ENCODE assay signal across 32 cellular contexts in genomic region chr2:135048122-135048521, GRCh38. TPM values are rescaled to one million over a fixed set of nuclear protein-coding genes. Genes with fewer than 3 reads are reported as not detected.
"Had no signal": no experiment of that assay in that cellular context is flagged by ENCODE, and none has a peak within 500 bp of the region (broad histone marks: within the 10 kb centered on the region; RNA-seq: fewer than 3 reads in every experiment).

No MANE protein-coding gene starts in this region.

- H3K27me3 Mint-ChIP-seq: memory B cell; stimulated activated naive CD8-positive, alpha-beta T cell treated with anti-CD3 and anti-CD28 coated beads, Interleukin-15, amount 100 ng/mL, for 72 hours; type B pancreatic cell had no signal

- FAIRE-seq: pancreas, small intestine had no signal

- H3K9me3 Mint-ChIP-seq: memory B cell; natural killer cell treated with Interleukin-12 subunit alpha and Interleukin-12 subunit beta and Interleukin-15 and Interleukin-18, amount 100 ng/mL, for 72 hours; neural crest cell; stimulated activated memory B cell treated with anti-CD40 and anti-IgM and Interleukin-4, amounts not matched to agents 10 μg/mL and 1 μg/mL and 100 μg/mL, for 72 hours; stimulated activated naive CD8-positive, alpha-beta T cell treated with anti-CD3 and anti-CD28 coated beads, Interleukin-15, amount 100 ng/mL, for 72 hours; type B pancreatic cell had no signal

- H3K4me3 ChIP-seq: left ventricle myocardium inferior, lung, mucosa of descending colon, pancreas, prostate gland, sigmoid colon, spleen, tibial nerve, uterus had no signal

- DNase-seq: islet precursor cell; left ventricle myocardium inferior; mucosa of descending colon; naive thymus-derived CD4-positive, alpha-beta T cell; pancreas; posterior cingulate gyrus; right cardiac atrium; sigmoid colon; small intestine; spleen; stimulated activated CD4-positive, alpha-beta T cell treated with anti-CD3 and anti-CD28 coated beads, Interleukin-1b, Interleukin-23, amount 100 ng/mL, for 48 hours; stimulated activated CD4-positive, alpha-beta T cell treated with anti-CD3 and anti-CD28 coated beads, Interleukin-2, amount 100 ng/mL, for 48 hours; stimulated activated CD4-positive, alpha-beta T cell treated with anti-CD3 and anti-CD28 coated beads, Interleukin-4, amount 100 ng/mL, for 4 hours; stimulated activated CD8-positive, alpha-beta memory T cell treated with anti-CD3 and anti-CD28 coated beads, Interleukin-4, amount 100 ng/mL, for 48 hours; stimulated activated naive CD4-positive, alpha-beta T cell treated with Interleukin-2 at 50 U/mL for 16 hours; stimulated activated naive CD8-positive, alpha-beta T cell treated with anti-CD3 and anti-CD28 coated beads, Interleukin-15, amount 100 ng/mL, for 72 hours; substantia nigra; uterus had no signal

- H3K27ac Mint-ChIP-seq: memory B cell; naive thymus-derived CD4-positive, alpha-beta T cell; natural killer cell treated with Interleukin-12 subunit alpha and Interleukin-12 subunit beta and Interleukin-15 and Interleukin-18, amount 100 ng/mL, for 72 hours; stimulated activated memory B cell treated with anti-CD40 and anti-IgM and Interleukin-4, amounts not matched to agents 10 μg/mL and 1 μg/mL and 100 μg/mL, for 72 hours had no signal

- ATAC-seq: naive thymus-derived CD4-positive, alpha-beta T cell; natural killer cell treated with Interleukin-12 subunit alpha and Interleukin-12 subunit beta and Interleukin-15 and Interleukin-18, amount 100 ng/mL, for 72 hours; pancreas; right cardiac atrium; stimulated activated memory B cell treated with anti-CD40 and anti-IgM and Interleukin-4, amounts not matched to agents 10 μg/mL and 1 μg/mL and 100 μg/mL, for 72 hours; stimulated activated naive CD8-positive, alpha-beta T cell treated with anti-CD3 and anti-CD28 coated beads, Interleukin-15, amount 100 ng/mL, for 72 hours had no signal

- H3K27me3 ChIP-seq: pancreas, sigmoid colon, tibial nerve, uterus had no signal

- H3K27ac ChIP-seq: left ventricle myocardium inferior, pancreas, prostate gland, sigmoid colon, spleen, tibial nerve, uterus had no signal

- H3K9me3 ChIP-seq: left ventricle myocardium inferior, mucosa of descending colon, pancreas, prostate gland, sigmoid colon, spleen, tibial nerve, uterus had no signal

- H3K4me1 ChIP-seq: prostate gland, uterus had no signal

- H3K4me3 Mint-ChIP-seq: memory B cell; naive thymus-derived CD4-positive, alpha-beta T cell; natural killer cell treated with Interleukin-12 subunit alpha and Interleukin-12 subunit beta and Interleukin-15 and Interleukin-18, amount 100 ng/mL, for 72 hours; neural crest cell; stimulated activated memory B cell treated with anti-CD40 and anti-IgM and Interleukin-4, amounts not matched to agents 10 μg/mL and 1 μg/mL and 100 μg/mL, for 72 hours; stimulated activated naive CD8-positive, alpha-beta T cell treated with anti-CD3 and anti-CD28 coated beads, Interleukin-15, amount 100 ng/mL, for 72 hours; type B pancreatic cell had no signal

- H3K36me3 Mint-ChIP-seq: memory B cell; natural killer cell treated with Interleukin-12 subunit alpha and Interleukin-12 subunit beta and Interleukin-15 and Interleukin-18, amount 100 ng/mL, for 72 hours; stimulated activated memory B cell treated with anti-CD40 and anti-IgM and Interleukin-4, amounts not matched to agents 10 μg/mL and 1 μg/mL and 100 μg/mL, for 72 hours; type B pancreatic cell had no signal

- H3K36me3 ChIP-seq: left ventricle myocardium inferior, pancreas, prostate gland, sigmoid colon, spleen, tibial nerve, uterus had no signal

RNA-seq across cellular contexts. Expression of gene MAP3K19, which starts 0.9 kb away (rescaled TPM):
- total RNA-seq: kidney epithelial cell; left ventricle myocardium inferior; lower leg skin; mesenteric fat pad; mucosa of descending colon; myocyte; natural killer cell treated with Interleukin-12 subunit alpha and Interleukin-12 subunit beta and Interleukin-15 and Interleukin-18, amount 100 ng/mL, for 72 hours; neural crest cell; osteoblast; pancreas; right cardiac atrium; sigmoid colon; spleen; tibial nerve; ureter had no signal
- polyA plus RNA-seq: naive thymus-derived CD4-positive, alpha-beta T cell; pancreas; right cardiac atrium; sigmoid colon; small intestine; spleen had no signal
